In genomic region chr11:96472085-96472484, GRCh38 we compare ENCODE assay signal across 12 cellular contexts.
DNase-seq lines count a peak whose midpoint lies in the region; ATAC-seq and TF ChIP-seq lines count a peak whose summit lies in the region.
"Had no signal": no experiment of that assay in that cellular context is flagged by ENCODE, and none has a peak within 500 bp of the region (broad histone marks: within the 10 kb centered on the region; RNA-seq: fewer than 3 reads in every experiment).

No MANE protein-coding gene starts in this region.

- DNase-seq in GM20000 (ENCODE audit: low spot score) (peak; percentile 8), NOMO-1 (lab: John Stamatoyannopoulos, UW; ENCODE audit: unreplicated experiment in 2 of 2) (no peak), osteocyte (ENCODE audit: extremely low spot score, unreplicated experiment) (no peak), NCI-H1694 treated with DMSO at 0.1 percent for 48 hours (lab: John Stamatoyannopoulos, UW) (no peak), 8988T (no peak)
- peak; percentile 24 for DNase-seq in activated naive CD8-positive, alpha-beta T cell treated with anti-CD3 and anti-CD28 coated beads for 36 hours
- DNase-seq: activated CD4-positive, alpha-beta T cell treated with anti-CD3 and anti-CD28 coated beads, Interleukin-2, amount 10 ng/mL, durations not matched to agents 24 days and 14 days; lower lobe of right lung; NCI-H2171 had no signal

- ATAC-seq in GM18498 (IDR thresholded peaks at IDR 0.05; ENCODE audit: unreplicated experiment) (peak; percentile 58), HG03066 (IDR thresholded peaks at IDR 0.05; ENCODE audit: low read depth, unreplicated experiment) (peak; percentile 56)

- peaks cover 18% of the 10 kb centered on the region for H3K27me3 Mint-ChIP-seq in activated naive CD8-positive, alpha-beta T cell treated with anti-CD3 and anti-CD28 coated beads for 36 hours
- peaks cover 23% of the 10 kb centered on the region for H3K27me3 Mint-ChIP-seq in osteocyte (ENCODE audit: unreplicated experiment)

- H3K4me1 Mint-ChIP-seq in activated naive CD8-positive, alpha-beta T cell treated with anti-CD3 and anti-CD28 coated beads for 36 hours, result peaks cover 2% of the 10 kb centered on the region
- no peaks in the 10 kb centered on the region for H3K4me1 Mint-ChIP-seq in osteocyte (ENCODE audit: unreplicated experiment)
- H3K4me1 Mint-ChIP-seq: activated CD4-positive, alpha-beta T cell treated with anti-CD3 and anti-CD28 coated beads, Interleukin-2, amount 10 ng/mL, durations not matched to agents 24 days and 14 days; activated naive CD4-positive, alpha-beta T cell treated with anti-CD3 and anti-CD28 coated beads, Interleukin-2, amount 50 U/mL, for 24 hours had no signal

- peak; percentile 10 for TF ChIP-seq CTCF in GM20000 (IDR thresholded peaks at IDR 0.05; ENCODE audit: extremely low read depth, missing control alignments)
- TF ChIP-seq CTCF in osteocyte (IDR thresholded peaks at IDR 0.05), result no peak

- H3K27ac Mint-ChIP-seq in activated naive CD8-positive, alpha-beta T cell treated with anti-CD3 and anti-CD28 coated beads for 36 hours, result no peak overlapping the region
- no peak overlapping the region for H3K27ac Mint-ChIP-seq in osteocyte (ENCODE audit: unreplicated experiment)
- H3K27ac Mint-ChIP-seq: activated CD4-positive, alpha-beta T cell treated with anti-CD3 and anti-CD28 coated beads, Interleukin-2, amount 10 ng/mL, durations not matched to agents 24 days and 14 days; activated naive CD4-positive, alpha-beta T cell treated with anti-CD3 and anti-CD28 coated beads, Interleukin-2, amount 50 U/mL, for 24 hours had no signal

- no peak overlapping the region for H3K4me3 Mint-ChIP-seq in activated naive CD8-positive, alpha-beta T cell treated with anti-CD3 and anti-CD28 coated beads for 36 hours
- no peak overlapping the region for H3K4me3 Mint-ChIP-seq in osteocyte (ENCODE audit: unreplicated experiment)
- H3K4me3 Mint-ChIP-seq: activated CD4-positive, alpha-beta T cell treated with anti-CD3 and anti-CD28 coated beads, Interleukin-2, amount 10 ng/mL, durations not matched to agents 24 days and 14 days; activated naive CD4-positive, alpha-beta T cell treated with anti-CD3 and anti-CD28 coated beads, Interleukin-2, amount 50 U/mL, for 24 hours had no signal

- peaks cover 16% of the 10 kb centered on the region for H3K9me3 Mint-ChIP-seq in activated naive CD8-positive, alpha-beta T cell treated with anti-CD3 and anti-CD28 coated beads for 36 hours
- H3K9me3 Mint-ChIP-seq in osteocyte (ENCODE audit: unreplicated experiment), result peaks cover 11% of the 10 kb centered on the region

- H3K36me3 Mint-ChIP-seq in activated naive CD8-positive, alpha-beta T cell treated with anti-CD3 and anti-CD28 coated beads for 36 hours, result no peaks in the 10 kb centered on the region
- H3K36me3 Mint-ChIP-seq in osteocyte (ENCODE audit: unreplicated experiment), result no peaks in the 10 kb centered on the region

Comparison
In these comparisons a context has a peak if more than half of its experiments do, and no peak if none do; other contexts are left out.
1. DNase-seq: peak in GM20000 (single experiment) and activated naive CD8-positive, alpha-beta T cell treated with anti-CD3 and anti-CD28 coated beads for 36 hours (single experiment); none in NOMO-1 (0 of 2), osteocyte (single experiment), NCI-H1694 treated with DMSO at 0.1 percent for 48 hours (single experiment) and 8988T (single experiment).